Comparison of ENCODE assay signal across 18 cellular contexts in the genomic region with DNA sequence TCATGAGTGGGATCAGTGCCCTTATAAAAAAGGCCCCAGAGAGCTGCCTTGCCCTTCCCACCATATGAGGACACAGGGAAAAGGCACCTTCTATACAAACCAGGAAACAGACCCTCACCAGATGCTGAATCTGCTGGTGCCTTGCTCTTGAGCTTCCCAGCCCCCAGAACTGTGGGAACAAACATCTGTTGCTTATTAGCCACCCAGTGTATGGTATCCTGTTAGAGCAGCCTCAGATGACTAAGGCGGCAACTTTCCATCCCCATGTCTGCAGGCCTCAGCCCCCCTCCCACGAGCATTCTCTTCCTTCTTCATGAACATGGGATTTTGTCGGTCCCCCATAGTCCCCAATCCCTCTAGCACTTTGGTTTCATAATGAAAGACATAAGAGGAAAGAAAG.
A peak's percentile ranks its signal among the peaks of the same experiment; 100 is the strongest.
DNase-seq lines count a peak whose midpoint lies in the region; ATAC-seq, FAIRE-seq and TF ChIP-seq lines count a peak whose summit lies in the region.
"Had no signal": no experiment of that assay in that cellular context is flagged by ENCODE, and none has a peak within 500 bp of the region (broad histone marks: within the 10 kb centered on the region; RNA-seq: fewer than 3 reads in every experiment).

No MANE protein-coding gene starts in this region.

- peaks cover 22% of the 10 kb centered on the region for H3K4me1 Mint-ChIP-seq in chondrocyte (ENCODE audit: low read depth)
- H3K4me1 Mint-ChIP-seq in activated T-helper 17 cell treated with anti-CD3 and anti-CD28 coated beads, Interleukin-2, amount 50 U/mL, for 72 hours = no peaks in the 10 kb centered on the region
- peaks cover 2% of the 10 kb centered on the region for H3K4me1 Mint-ChIP-seq in activated naive CD4-positive, alpha-beta T cell treated with anti-CD3 and anti-CD28 coated beads for 36 hours (ENCODE audit: low read depth)
- H3K4me1 Mint-ChIP-seq: activated CD4-positive, alpha-beta memory T cell treated with anti-CD3 and anti-CD28 coated beads, Interleukin-2, amount 10 ng/mL, durations not matched to agents 7 days and 5 days had no signal

- H3K36me3 Mint-ChIP-seq in chondrocyte (ENCODE audit: low read depth) = no peaks in the 10 kb centered on the region
- H3K36me3 Mint-ChIP-seq in activated T-helper 17 cell treated with anti-CD3 and anti-CD28 coated beads, Interleukin-2, amount 50 U/mL, for 72 hours (ENCODE audit: low read depth) = no peaks in the 10 kb centered on the region
- H3K36me3 Mint-ChIP-seq in activated naive CD4-positive, alpha-beta T cell treated with anti-CD3 and anti-CD28 coated beads for 36 hours (ENCODE audit: low read depth) = no peaks in the 10 kb centered on the region
- H3K36me3 Mint-ChIP-seq: CD8-positive, alpha-beta memory T cell; stimulated activated effector memory CD8-positive, alpha-beta T cell treated with anti-CD3 and anti-CD28 coated beads, Interleukin-12 subunit alpha, Interleukin-12 subunit beta, amount 100 ng/mL, for 72 hours had no signal

- FAIRE-seq in HTR-8/SVneo (lab: Jason Lieb, UNC) = no peak

- ATAC-seq in activated T-helper 17 cell treated with anti-CD3 and anti-CD28 coated beads, Interleukin-2, amount 50 U/mL, for 72 hours (replicated peaks) = no peak
- ATAC-seq: Panc1; stimulated activated effector memory CD8-positive, alpha-beta T cell treated with anti-CD3 and anti-CD28 coated beads, Interleukin-12 subunit alpha, Interleukin-12 subunit beta, amount 100 ng/mL, for 72 hours had no signal

- intact Hi-C loops in activated naive CD4-positive, alpha-beta T cell treated with anti-CD3 and anti-CD28 coated beads for 36 hours (cut with micrococcal nuclease) = no loop called here

- CTCF ChIA-PET in activated naive CD4-positive, alpha-beta T cell treated with anti-CD3 and anti-CD28 coated beads for 36 hours (lab: Charles Lee) = no interaction called here

- TF ChIP-seq CTCF in chondrocyte (IDR thresholded peaks at IDR 0.05) = no peak

- H3K9me3 Mint-ChIP-seq in chondrocyte (ENCODE audit: low read depth) = peaks cover 6% of the 10 kb centered on the region
- H3K9me3 Mint-ChIP-seq in activated T-helper 17 cell treated with anti-CD3 and anti-CD28 coated beads, Interleukin-2, amount 50 U/mL, for 72 hours = no peaks in the 10 kb centered on the region
- peaks cover 5% of the 10 kb centered on the region for H3K9me3 Mint-ChIP-seq in activated naive CD4-positive, alpha-beta T cell treated with anti-CD3 and anti-CD28 coated beads for 36 hours
- H3K9me3 Mint-ChIP-seq: activated CD4-positive, alpha-beta memory T cell treated with anti-CD3 and anti-CD28 coated beads, Interleukin-2, amount 10 ng/mL, durations not matched to agents 7 days and 5 days had no signal

- DNase-seq in H4 (ENCODE audit: low spot score) (peak; percentile 10), chondrocyte (ENCODE audit: low spot score) (no peak), non-pigmented ciliary epithelial cell (ENCODE audit: low read depth) (peak; percentile 17), HTR-8/SVneo (ENCODE audit: insufficient read length, low spot score) (no peak)
- no peak for DNase-seq in stimulated activated CD4-positive, alpha-beta T cell treated with anti-CD3 and anti-CD28 coated beads, Interleukin-4, amount 100 ng/mL, for 24 hours
- DNase-seq in activated naive CD4-positive, alpha-beta T cell treated with anti-CD3 and anti-CD28 coated beads for 36 hours = no peak
- DNase-seq: activated CD4-positive, alpha-beta memory T cell treated with anti-CD3 and anti-CD28 coated beads, Interleukin-2, amount 10 ng/mL, durations not matched to agents 7 days and 5 days; CD8-positive, alpha-beta memory T cell; endodermal cell; esophagus squamous epithelium; GOT3; mammary epithelial cell; NCI-H1694 treated with DMSO at 0.1 percent for 48 hours; NCI-H526; T-helper 1 cell had no signal

- no peaks in the 10 kb centered on the region for H3K27me3 Mint-ChIP-seq in chondrocyte (ENCODE audit: low read depth)
- H3K27me3 Mint-ChIP-seq in activated T-helper 17 cell treated with anti-CD3 and anti-CD28 coated beads, Interleukin-2, amount 50 U/mL, for 72 hours = peaks cover 38% of the 10 kb centered on the region
- H3K27me3 Mint-ChIP-seq in activated naive CD4-positive, alpha-beta T cell treated with anti-CD3 and anti-CD28 coated beads for 36 hours (ENCODE audit: low read depth) = peaks cover 56% of the 10 kb centered on the region

- H3K4me3 Mint-ChIP-seq in chondrocyte (ENCODE audit: unreplicated experiment) = no peak overlapping the region
- H3K4me3 Mint-ChIP-seq in activated T-helper 17 cell treated with anti-CD3 and anti-CD28 coated beads, Interleukin-2, amount 50 U/mL, for 72 hours = no peak overlapping the region
- no peak overlapping the region for H3K4me3 Mint-ChIP-seq in activated naive CD4-positive, alpha-beta T cell treated with anti-CD3 and anti-CD28 coated beads for 36 hours
- H3K4me3 Mint-ChIP-seq: activated CD4-positive, alpha-beta memory T cell treated with anti-CD3 and anti-CD28 coated beads, Interleukin-2, amount 10 ng/mL, durations not matched to agents 7 days and 5 days; CD8-positive, alpha-beta memory T cell; endodermal cell; stimulated activated effector memory CD8-positive, alpha-beta T cell treated with anti-CD3 and anti-CD28 coated beads, Interleukin-12 subunit alpha, Interleukin-12 subunit beta, amount 100 ng/mL, for 72 hours had no signal

- peak overlapping the region; percentile 59 for H3K27ac Mint-ChIP-seq in chondrocyte (ENCODE audit: unreplicated experiment)
- no peak overlapping the region for H3K27ac Mint-ChIP-seq in activated T-helper 17 cell treated with anti-CD3 and anti-CD28 coated beads, Interleukin-2, amount 50 U/mL, for 72 hours
- H3K27ac Mint-ChIP-seq in activated naive CD4-positive, alpha-beta T cell treated with anti-CD3 and anti-CD28 coated beads for 36 hours = no peak overlapping the region
- H3K27ac Mint-ChIP-seq: activated CD4-positive, alpha-beta memory T cell treated with anti-CD3 and anti-CD28 coated beads, Interleukin-2, amount 10 ng/mL, durations not matched to agents 7 days and 5 days; CD8-positive, alpha-beta memory T cell; endodermal cell; stimulated activated effector memory CD8-positive, alpha-beta T cell treated with anti-CD3 and anti-CD28 coated beads, Interleukin-12 subunit alpha, Interleukin-12 subunit beta, amount 100 ng/mL, for 72 hours had no signal

Comparison
In these comparisons a context has a peak if more than half of its experiments do, and no peak if none do; other contexts are left out.
1. DNase-seq: peak in H4 (single experiment) and non-pigmented ciliary epithelial cell (single experiment); none in chondrocyte (single experiment), stimulated activated CD4-positive, alpha-beta T cell treated with anti-CD3 and anti-CD28 coated beads, Interleukin-4, amount 100 ng/mL, for 24 hours (single experiment), activated naive CD4-positive, alpha-beta T cell treated with anti-CD3 and anti-CD28 coated beads for 36 hours (single experiment) and HTR-8/SVneo (single experiment).